11 cellular contexts compared by ENCODE assay signal in the genomic region with DNA sequence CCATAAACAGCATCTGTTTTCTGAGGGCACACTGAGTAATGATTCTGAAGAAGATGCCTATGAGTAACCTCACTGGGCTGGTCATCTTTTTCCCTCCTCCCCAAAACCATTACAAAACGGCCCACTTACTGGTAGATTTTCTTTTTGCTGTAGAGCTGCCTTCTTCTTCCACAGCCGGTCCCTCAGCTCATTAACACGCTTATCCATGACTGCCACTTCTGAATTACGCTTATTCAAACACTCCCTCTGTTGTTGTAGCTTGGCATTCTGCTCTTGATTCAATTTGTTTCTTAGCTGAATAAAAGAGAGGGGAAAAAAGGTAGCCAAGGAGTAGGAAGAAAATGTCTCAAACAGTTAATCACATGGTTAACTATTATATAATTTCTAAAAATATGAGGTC.
"Had no signal": no experiment of that assay in that cellular context is flagged by ENCODE, and none has a peak within 500 bp of the region (broad histone marks: within the 10 kb centered on the region; RNA-seq: fewer than 3 reads in every experiment).

No MANE protein-coding gene starts in this region.

- ATAC-seq: activated CD8-positive, alpha-beta T cell treated with anti-CD3 and anti-CD28 coated beads for 36 hours; activated naive CD8-positive, alpha-beta T cell treated with anti-CD3 and anti-CD28 coated beads, Interleukin-2, amount 50 U/mL, for 24 hours; psoas muscle had no signal

- DNase-seq: activated CD8-positive, alpha-beta memory T cell treated with anti-CD3 and anti-CD28 coated beads, Interleukin-2, amount 50 U/mL, for 4 hours; activated CD8-positive, alpha-beta T cell treated with anti-CD3 and anti-CD28 coated beads for 36 hours; activated naive CD4-positive, alpha-beta T cell; activated naive CD8-positive, alpha-beta T cell treated with anti-CD3 and anti-CD28 coated beads, Interleukin-2, amount 50 U/mL, for 24 hours; central memory CD4-positive, alpha-beta T cell; occipital lobe; psoas muscle; sigmoid colon; stimulated activated CD4-positive, alpha-beta T cell treated with anti-CD3 and anti-CD28 coated beads, Interleukin-12 subunit alpha, Interleukin-12 subunit beta, amount 100 ng/mL, for 4 hours; stimulated activated naive CD4-positive, alpha-beta T cell treated with Interleukin-2 at 50 U/mL for 16 hours; T-helper 9 cell had no signal
